30 cellular contexts compared by ENCODE assay signal in genomic region chr7:294440-295154, GRCh38. TPM values are rescaled to one million over a fixed set of nuclear protein-coding genes. Genes with fewer than 3 reads are reported as not detected.
"Had no signal": no experiment of that assay in that cellular context is flagged by ENCODE, and none has a peak within 500 bp of the region (broad histone marks: within the 10 kb centered on the region; RNA-seq: fewer than 3 reads in every experiment).

No MANE protein-coding gene starts in this region.

- H3K27ac ChIP-seq: adrenal gland, breast epithelium, esophagus muscularis mucosa, gastroesophageal sphincter, heart left ventricle, neutrophil, parathyroid adenoma had no signal

- H3K9ac ChIP-seq: parathyroid adenoma had no signal

- ATAC-seq: activated naive CD4-positive, alpha-beta T cell treated with anti-CD3 and anti-CD28 coated beads, Interleukin-2, amount 50 U/mL, for 72 hours; gastroesophageal sphincter; heart left ventricle; naive thymus-derived CD8-positive, alpha-beta T cell; stimulated activated naive CD8-positive, alpha-beta T cell treated with anti-CD3 and anti-CD28 coated beads, Interleukin-15, amount 100 ng/mL, for 72 hours had no signal

- H3K9me3 Mint-ChIP-seq: activated CD4-positive, alpha-beta T cell treated with anti-CD3 and anti-CD28 coated beads, Interleukin-2, amount 10 ng/mL, durations not matched to agents 7 days and 5 days; activated naive CD4-positive, alpha-beta T cell treated with anti-CD3 and anti-CD28 coated beads, Interleukin-2, amount 50 U/mL, for 72 hours; memory B cell; naive thymus-derived CD8-positive, alpha-beta T cell; stimulated activated naive CD8-positive, alpha-beta T cell treated with anti-CD3 and anti-CD28 coated beads, Interleukin-15, amount 100 ng/mL, for 72 hours had no signal

- H3K4me3 Mint-ChIP-seq: activated CD4-positive, alpha-beta T cell treated with anti-CD3 and anti-CD28 coated beads, Interleukin-2, amount 10 ng/mL, durations not matched to agents 7 days and 5 days; memory B cell; naive thymus-derived CD8-positive, alpha-beta T cell; stimulated activated naive CD8-positive, alpha-beta T cell treated with anti-CD3 and anti-CD28 coated beads, Interleukin-15, amount 100 ng/mL, for 72 hours had no signal

- H3K9me3 ChIP-seq: adrenal gland, breast epithelium, esophagus muscularis mucosa, gastroesophageal sphincter, heart left ventricle, neutrophil, upper lobe of left lung had no signal

- H3K4me3 ChIP-seq: adrenal gland, breast epithelium, esophagus muscularis mucosa, gastroesophageal sphincter, heart left ventricle, upper lobe of left lung had no signal

- H3K27ac Mint-ChIP-seq: activated CD4-positive, alpha-beta T cell treated with anti-CD3 and anti-CD28 coated beads, Interleukin-2, amount 10 ng/mL, durations not matched to agents 7 days and 5 days; activated naive CD4-positive, alpha-beta T cell treated with anti-CD3 and anti-CD28 coated beads, Interleukin-2, amount 50 U/mL, for 72 hours; memory B cell; naive thymus-derived CD8-positive, alpha-beta T cell; stimulated activated naive CD8-positive, alpha-beta T cell treated with anti-CD3 and anti-CD28 coated beads, Interleukin-15, amount 100 ng/mL, for 72 hours had no signal

- H3K36me3 Mint-ChIP-seq: activated naive CD4-positive, alpha-beta T cell treated with anti-CD3 and anti-CD28 coated beads, Interleukin-2, amount 50 U/mL, for 72 hours; memory B cell; naive thymus-derived CD8-positive, alpha-beta T cell had no signal

- H3K36me3 ChIP-seq: adrenal gland, breast epithelium, esophagus muscularis mucosa, gastroesophageal sphincter, heart left ventricle, neutrophil, upper lobe of left lung had no signal

- DNase-seq: activated CD4-positive, alpha-beta T cell treated with anti-CD3 and anti-CD28 coated beads, Interleukin-2, amount 10 ng/mL, durations not matched to agents 7 days and 5 days; activated CD4-positive, CD25-positive, alpha-beta regulatory T cell; activated CD8-positive, alpha-beta memory T cell treated with anti-CD3 and anti-CD28 coated beads, Interleukin-2, amount 50 U/mL, for 4 hours; activated gamma-delta T cell treated with Interleukin-2 at 50 U/mL for 16 hours; activated T-cell treated with anti-CD3 and anti-CD28 coated beads, Interleukin-2, amount 50 U/mL, for 48 hours; adrenal gland; cerebellar nuclear complex; cortex of kidney; effector CD4-positive, alpha-beta T cell; naive thymus-derived CD8-positive, alpha-beta T cell; stimulated activated CD4-positive, alpha-beta T cell treated with anti-CD3 and anti-CD28 coated beads, Interleukin-15, amount 100 ng/mL, for 24 hours; stimulated activated CD4-positive, alpha-beta T cell treated with anti-CD3 and anti-CD28 coated beads, Interleukin-4, amount 100 ng/mL, for 1 hour; stimulated activated naive CD8-positive, alpha-beta T cell treated with anti-CD3 and anti-CD28 coated beads, Interleukin-15, amount 100 ng/mL, for 72 hours; T-helper 1 cell; T-helper 9 cell had no signal

- H3K4me1 Mint-ChIP-seq: activated CD4-positive, alpha-beta T cell treated with anti-CD3 and anti-CD28 coated beads, Interleukin-2, amount 10 ng/mL, durations not matched to agents 7 days and 5 days; memory B cell; naive thymus-derived CD8-positive, alpha-beta T cell; stimulated activated naive CD8-positive, alpha-beta T cell treated with anti-CD3 and anti-CD28 coated beads, Interleukin-15, amount 100 ng/mL, for 72 hours had no signal

- H3K4me1 ChIP-seq: adrenal gland, breast epithelium, parathyroid adenoma had no signal

RNA-seq across cellular contexts. Expression of gene FOXL3, which starts 4.6 kb away (rescaled TPM):
- total RNA-seq: activated CD4-positive, alpha-beta T cell treated with anti-CD3 and anti-CD28 coated beads, Interleukin-2, amount 10 ng/mL, durations not matched to agents 7 days and 5 days; activated naive CD4-positive, alpha-beta T cell treated with anti-CD3 and anti-CD28 coated beads, Interleukin-2, amount 50 U/mL, for 72 hours; adrenal gland; astrocyte; breast epithelium; esophagus muscularis mucosa; gastroesophageal sphincter; heart left ventricle; kidney epithelial cell; liver; mucosa of gallbladder; naive thymus-derived CD8-positive, alpha-beta T cell; skeletal muscle tissue; temporal lobe; upper lobe of left lung had no signal
